9 cellular contexts compared by ENCODE assay signal in genomic region chr19:51289635-51290034, GRCh38. TPM values are rescaled to one million over a fixed set of nuclear protein-coding genes. Genes with fewer than 3 reads are reported as not detected.
"Had no signal": no experiment of that assay in that cellular context is flagged by ENCODE, and none has a peak within 500 bp of the region (broad histone marks: within the 10 kb centered on the region; RNA-seq: fewer than 3 reads in every experiment).

No MANE protein-coding gene starts in this region.

- ATAC-seq: K562 had no signal

- FAIRE-seq: HTR-8/SVneo, K562 had no signal

- H3K4me3 ChIP-seq: K562 had no signal

- DNase-seq: IMR-90, KBM-7, KG1 had no signal

- H3K27ac ChIP-seq: HL-60 had no signal

RNA-seq across cellular contexts. Expression of gene IGLON5, which starts 21.8 kb away (rescaled TPM):
- total RNA-seq: HT-29, HT1080, IMR-90 had no signal
- polyA plus RNA-seq: IgD-negative memory B cell, IMR-90 had no signal

RNA-seq across cellular contexts. Expression of gene SIGLECL1, which starts 38.8 kb away (rescaled TPM):
- total RNA-seq: HT-29, HT1080, IMR-90, K562 had no signal
- polyA plus RNA-seq: IgD-negative memory B cell, IMR-90, K562 had no signal
